ENCODE assay signal across 9 cellular contexts in genomic region chr1:32362474-32363313, GRCh38. TPM values are rescaled to one million over a fixed set of nuclear protein-coding genes. Genes with fewer than 3 reads are reported as not detected.
A peak's percentile ranks its signal among the peaks of the same experiment; 100 is the strongest.
DNase-seq lines count a peak whose midpoint lies in the region; ATAC-seq and TF ChIP-seq lines count a peak whose summit lies in the region.
"Had no signal": no experiment of that assay in that cellular context is flagged by ENCODE, and none has a peak within 500 bp of the region (broad histone marks: within the 10 kb centered on the region; RNA-seq: fewer than 3 reads in every experiment).

Gene FAM229A, minus strand, starts transcription at chr1:32362485. Its CDS starts 394 bp downstream, at chr1:32362091.
Gene TSSK3, plus strand, starts transcription at chr1:32362539. Its CDS starts 163 bp downstream, at chr1:32362702.

- H3K36me3 ChIP-seq in endocrine pancreas (ENCODE audit: control insufficient read depth, insufficient read depth, low read length) (no peaks in the 10 kb centered on the region), muscle layer of colon (ENCODE audit: insufficient read depth, low read length) (peaks cover 26% of the 10 kb centered on the region), uterus (no peaks in the 10 kb centered on the region)

- peak within 1 kb of the TSS; percentile 22 for H3K9ac ChIP-seq in endocrine pancreas (ENCODE audit: control insufficient read depth, insufficient read depth, low read length)
- H3K9ac ChIP-seq in muscle layer of colon (ENCODE audit: low read length) = no peak within 1 kb of the TSS

- H3K27me3 ChIP-seq in endocrine pancreas (ENCODE audit: control insufficient read depth, insufficient read depth, low read length) (no peaks in the 10 kb centered on the region), muscle layer of colon (ENCODE audit: control insufficient read depth in 1 of 2, insufficient read depth in 2 of 2, low read length in 2 of 2) (no peaks in the 10 kb centered on the region), uterus (no peaks in the 10 kb centered on the region)

- no peaks in the 10 kb centered on the region for H3K9me3 ChIP-seq in endocrine pancreas (ENCODE audit: control insufficient read depth, low read length)
- no peaks in the 10 kb centered on the region for H3K9me3 ChIP-seq in muscle layer of colon (ENCODE audit: low read length)
- no peaks in the 10 kb centered on the region for H3K9me3 ChIP-seq in uterus

- ATAC-seq in Right ventricle myocardium superior (ENCODE audit: poor library complexity) (peak; percentile 28), Right ventricle myocardium inferior (no peak)

- no peak for TF ChIP-seq POLR2A in uterus (IDR thresholded peaks at IDR 0.05)

- peak; percentile 32 for DNase-seq in Right ventricle myocardium superior
- DNase-seq in Right ventricle myocardium inferior (ENCODE audit: missing footprints) = no peak
- DNase-seq in uterus = no peak
- no peak for DNase-seq in posterior vena cava (ENCODE audit: low spot score)
- no peak for DNase-seq in SW 1271 (lab: John Stamatoyannopoulos, UW)
- DNase-seq in activated CD4-positive, alpha-beta T cell treated with anti-CD3 and anti-CD28 coated beads for 1 hour = no peak
- DNase-seq: MV-4-11 had no signal

- intact Hi-C loops in Right ventricle myocardium superior (cut with DNase I) (loop anchor here (2.0 kb wide), 1 partner anchor 28 kb away; no protein-coding TSS in a partner anchor), Right ventricle myocardium inferior (cut with DNase I) (no loop called here), uterus (cut with DNase I; ENCODE audit: low total_unique reads) (no loop called here), posterior vena cava (cut with DNase I) (no loop called here)

- no peak for TF ChIP-seq CTCF in uterus (IDR thresholded peaks at IDR 0.05)

- H3K27ac ChIP-seq in muscle layer of colon (ENCODE audit: low read depth, low read length) = no peak within 1 kb of the TSS
- H3K27ac ChIP-seq in uterus = peak within 1 kb of the TSS; percentile 69 to 74

- no peaks in the 10 kb centered on the region for H3K4me1 ChIP-seq in endocrine pancreas (ENCODE audit: control insufficient read depth, insufficient read depth, low read length)
- peaks cover 11% of the 10 kb centered on the region for H3K4me1 ChIP-seq in muscle layer of colon (ENCODE audit: insufficient read depth, low read length)
- peaks cover 0 to 16% of the 10 kb centered on the region in 2 donors for H3K4me1 ChIP-seq in uterus

- H3K4me3 ChIP-seq in endocrine pancreas (ENCODE audit: control insufficient read depth, insufficient read depth, low read length) (no peak within 1 kb of the TSS), muscle layer of colon (ENCODE audit: low read depth in 1 of 2, low read length in 2 of 2) (peak within 1 kb of the TSS; percentile 45 to 47), uterus (peak within 1 kb of the TSS; percentile 23 to 34)

RNA-seq across cellular contexts. Expression of gene FAM229A, which starts in this region (rescaled TPM):
- total RNA-seq in Right ventricle myocardium superior = 1.7 TPM
- 2.4 TPM for total RNA-seq in Right ventricle myocardium inferior
- total RNA-seq in uterus = 10 to 100 TPM in 2 of 4 donors, 1 to 10 TPM in 1, not detected in 1; 5.2 to 20.2 (median 14.4) TPM
- total RNA-seq in posterior vena cava = 1 to 10 TPM; 4.4 to 5.4 TPM

RNA-seq across cellular contexts. Expression of gene TSSK3, which starts in this region (rescaled TPM):
- total RNA-seq in Right ventricle myocardium superior = 1.0 TPM
- total RNA-seq in Right ventricle myocardium inferior = 1.2 TPM
- total RNA-seq in uterus = 10 to 100 TPM in 1 of 4 donors, under 1 TPM in 1, not detected in 2; 0.35 to 21.3 TPM
- total RNA-seq in posterior vena cava = 1 to 10 TPM; 2.6 to 3.9 TPM
